ENCODE assay signal across 8 cellular contexts in genomic region chr2:101806123-101806522, GRCh38.
DNase-seq lines count a peak whose midpoint lies in the region; ATAC-seq and TF ChIP-seq lines count a peak whose summit lies in the region.

No MANE protein-coding gene starts in this region.

- TF ChIP-seq CTCF in chondrocyte (IDR thresholded peaks at IDR 0.05) = no peak

- peak; percentile 86 for DNase-seq in Daoy (ENCODE audit: low read depth)
- peak; percentile 19 for DNase-seq in LoVo (ENCODE audit: low spot score)
- DNase-seq in chondrocyte (ENCODE audit: low spot score) = no peak
- DNase-seq in naive thymus-derived CD8-positive, alpha-beta T cell = peak in 1 of 10 donors; percentile 30
- no peak for DNase-seq in NCI-H526 treated with DMSO at 0.1 percent for 48 hours (lab: John Stamatoyannopoulos, UW)
- no peak for DNase-seq in retina
- DNase-seq in NCI-H1105 treated with DMSO at 0.1 percent for 48 hours (lab: John Stamatoyannopoulos, UW) = no peak
- DNase-seq in SIG-M5 (lab: John Stamatoyannopoulos, UW) = no peak

- peaks cover 73% of the 10 kb centered on the region for H3K4me1 Mint-ChIP-seq in chondrocyte (ENCODE audit: low read depth)
- H3K4me1 Mint-ChIP-seq in naive thymus-derived CD8-positive, alpha-beta T cell = peaks cover 43 to 82% (median 78%) of the 10 kb centered on the region in 4 donors

- H3K27ac Mint-ChIP-seq in chondrocyte (ENCODE audit: unreplicated experiment) = peak overlapping the region; percentile 92
- peak overlapping the region; percentile 38 to 86 (median 74) for H3K27ac Mint-ChIP-seq in naive thymus-derived CD8-positive, alpha-beta T cell

- H3K9me3 Mint-ChIP-seq in chondrocyte (ENCODE audit: low read depth) = no peaks in the 10 kb centered on the region
- H3K9me3 Mint-ChIP-seq in naive thymus-derived CD8-positive, alpha-beta T cell = no peaks in the 10 kb centered on the region

- H3K4me3 Mint-ChIP-seq in chondrocyte (ENCODE audit: unreplicated experiment) = peak overlapping the region; percentile 44
- H3K4me3 Mint-ChIP-seq in naive thymus-derived CD8-positive, alpha-beta T cell = peak overlapping the region in 7 of 10 donors; percentile 1 to 46 (median 7)

- H3K27me3 Mint-ChIP-seq in chondrocyte (ENCODE audit: low read depth) = no peaks in the 10 kb centered on the region
- no peaks in the 10 kb centered on the region for H3K27me3 Mint-ChIP-seq in naive thymus-derived CD8-positive, alpha-beta T cell

- POLR2A ChIA-PET in naive thymus-derived CD8-positive, alpha-beta T cell (lab: Charles Lee) = no interaction called here

- peak; percentile 61 to 88 for ATAC-seq in naive thymus-derived CD8-positive, alpha-beta T cell

- H3K36me3 Mint-ChIP-seq in chondrocyte (ENCODE audit: low read depth) = no peaks in the 10 kb centered on the region
- H3K36me3 Mint-ChIP-seq in naive thymus-derived CD8-positive, alpha-beta T cell = peaks cover 0 to 13% (median 12%) of the 10 kb centered on the region in 3 donors

Comparison
In these comparisons a context has a peak if more than half of its experiments do, and no peak if none do; other contexts are left out.
1. DNase-seq: peak in Daoy (single experiment) and LoVo (single experiment); none in chondrocyte (single experiment), NCI-H526 treated with DMSO at 0.1 percent for 48 hours (single experiment), retina (single experiment), NCI-H1105 treated with DMSO at 0.1 percent for 48 hours (single experiment) and SIG-M5 (single experiment).